19 cellular contexts compared by ENCODE assay signal in genomic region chr1:86388777-86389176, GRCh38. TPM values are rescaled to one million over a fixed set of nuclear protein-coding genes. Genes with fewer than 3 reads are reported as not detected.
DNase-seq lines count a peak whose midpoint lies in the region; ATAC-seq, FAIRE-seq and TF ChIP-seq lines count a peak whose summit lies in the region.
"Had no signal": no experiment of that assay in that cellular context is flagged by ENCODE, and none has a peak within 500 bp of the region (broad histone marks: within the 10 kb centered on the region; RNA-seq: fewer than 3 reads in every experiment).

No MANE protein-coding gene starts in this region.

- H3K9me3 ChIP-seq in Loucy (ENCODE audit: insufficient read depth, low read depth, low read length) = no peaks in the 10 kb centered on the region
- H3K9me3 ChIP-seq in effector memory CD4-positive, alpha-beta T cell (ENCODE audit: control insufficient read depth, low read length) = no peaks in the 10 kb centered on the region
- H3K9me3 ChIP-seq in small intestine (ENCODE audit: control insufficient read depth, low read depth) = no peaks in the 10 kb centered on the region
- H3K9me3 ChIP-seq: body of pancreas, uterus had no signal

- no peaks in the 10 kb centered on the region for H3K27me3 ChIP-seq in Loucy (ENCODE audit: insufficient read depth, low read length, poor library complexity, severe bottlenecking)
- H3K27me3 ChIP-seq in effector memory CD4-positive, alpha-beta T cell (replicated peaks; ENCODE audit: control insufficient read depth, insufficient read depth, low read length, poor library complexity, severe bottlenecking) = no peaks in the 10 kb centered on the region
- H3K27me3 ChIP-seq in small intestine (ENCODE audit: control insufficient read depth in 2 of 2, insufficient read depth in 2 of 2, low read length in 2 of 2) = no peaks in the 10 kb centered on the region
- H3K27me3 ChIP-seq: body of pancreas, dorsolateral prefrontal cortex, uterus had no signal

- H3K27me3 Mint-ChIP-seq in activated T-cell treated with anti-CD3 and anti-CD28 coated beads, Interleukin-2, amount 50 U/mL, for 24 hours = no peaks in the 10 kb centered on the region

- no peaks in the 10 kb centered on the region for H4K20me1 ChIP-seq in Loucy (ENCODE audit: insufficient read depth, low read length, poor library complexity, severe bottlenecking)

- no peaks in the 10 kb centered on the region for H3K9me2 ChIP-seq in Loucy (replicated peaks; ENCODE audit: low read depth, low read length)

- no peak for DNase-seq in activated T-cell treated with anti-CD3 and anti-CD28 coated beads, Interleukin-2, amount 50 U/mL, for 24 hours
- DNase-seq in activated T-cell treated with anti-CD3 and anti-CD28 coated beads for 4 hours (no peak), small intestine (no peak), COLO829 (ENCODE audit: low spot score) (no peak), AML-193 (lab: John Stamatoyannopoulos, UW) (no peak)
- DNase-seq in effector memory CD4-positive, alpha-beta T cell = no peak
- DNase-seq: activated CD4-positive, alpha-beta T cell treated with anti-CD3 and anti-CD28 coated beads for 1 hour; activated effector memory CD4-positive, alpha-beta T cell treated with anti-CD3 and anti-CD28 coated beads, Interleukin-2, amount 50 U/mL, for 16 hours; body of pancreas; DMS 273 treated with DMSO at 0.1 percent for 48 hours; dorsolateral prefrontal cortex; KBM-7; uterus had no signal

- H3K4me3 ChIP-seq in Loucy (ENCODE audit: low read length, poor library complexity, severe bottlenecking) (no peak overlapping the region), small intestine (ENCODE audit: low read depth in 1 of 2, low read length in 2 of 2) (no peak overlapping the region)
- no peak overlapping the region for H3K4me3 ChIP-seq in effector memory CD4-positive, alpha-beta T cell (ENCODE audit: insufficient read depth, low read depth, low read length, poor library complexity, severe bottlenecking)
- H3K4me3 ChIP-seq: body of pancreas, dorsolateral prefrontal cortex, smooth muscle cell, uterus had no signal

- ATAC-seq in HG02610 (IDR thresholded peaks at IDR 0.05; ENCODE audit: unreplicated experiment) = no peak
- ATAC-seq: body of pancreas had no signal

- H3K9me3 Mint-ChIP-seq in activated T-cell treated with anti-CD3 and anti-CD28 coated beads, Interleukin-2, amount 50 U/mL, for 24 hours = peaks cover 4% of the 10 kb centered on the region

- peak; percentile 67 for FAIRE-seq in small intestine (lab: Jason Lieb, UNC)

- H3K79me2 ChIP-seq in Loucy (ENCODE audit: insufficient read depth, low read length) = peaks cover 22% of the 10 kb centered on the region
- H3K79me2 ChIP-seq: parathyroid adenoma had no signal

- H3K27ac Mint-ChIP-seq in activated T-cell treated with anti-CD3 and anti-CD28 coated beads, Interleukin-2, amount 50 U/mL, for 24 hours = peak overlapping the region; percentile 80

- no peaks in the 10 kb centered on the region for H3K36me3 ChIP-seq in Loucy (ENCODE audit: insufficient read depth, low read length)
- no peaks in the 10 kb centered on the region for H3K36me3 ChIP-seq in effector memory CD4-positive, alpha-beta T cell (ENCODE audit: control insufficient read depth, insufficient read depth, low read length)
- no peaks in the 10 kb centered on the region for H3K36me3 ChIP-seq in small intestine (ENCODE audit: control insufficient read depth in 2 of 2, insufficient read depth in 2 of 2, low read length in 2 of 2)
- H3K36me3 ChIP-seq: uterus had no signal

- no peaks in the 10 kb centered on the region for H3F3A ChIP-seq in Loucy (ENCODE audit: low read depth)

- H3K4me2 ChIP-seq in Loucy (ENCODE audit: low read depth, low read length, poor library complexity, severe bottlenecking) = peak overlapping the region; percentile 49
- H3K4me2 ChIP-seq: smooth muscle cell had no signal

- H2AFZ ChIP-seq in Loucy (ENCODE audit: low read length) = no peak overlapping the region
- H2AFZ ChIP-seq: parathyroid adenoma had no signal

- H3K27ac ChIP-seq in effector memory CD4-positive, alpha-beta T cell (ENCODE audit: insufficient read depth, low read length, poor library complexity, severe bottlenecking) = peak overlapping the region; percentile 68
- H3K27ac ChIP-seq in small intestine (ENCODE audit: low read depth in 1 of 2, low read length in 1 of 2) = no peak overlapping the region
- H3K27ac ChIP-seq: body of pancreas, HL-60, parathyroid adenoma, RWPE1 had no signal

- H3K4me1 ChIP-seq in Loucy (ENCODE audit: insufficient read depth, low read length, poor library complexity, severe bottlenecking) (peaks cover 24% of the 10 kb centered on the region), small intestine (ENCODE audit: control insufficient read depth in 2 of 2, insufficient read depth in 1 of 2, low read depth in 1 of 2, low read length in 1 of 2) (no peaks in the 10 kb centered on the region)
- H3K4me1 ChIP-seq in effector memory CD4-positive, alpha-beta T cell (ENCODE audit: control insufficient read depth, insufficient read depth, low read length, poor library complexity, severe bottlenecking) = peaks cover 12% of the 10 kb centered on the region
- H3K4me1 ChIP-seq: body of pancreas, parathyroid adenoma, uterus had no signal

- peaks cover 15% of the 10 kb centered on the region for H3K36me3 Mint-ChIP-seq in activated T-cell treated with anti-CD3 and anti-CD28 coated beads, Interleukin-2, amount 50 U/mL, for 24 hours (ENCODE audit: low read depth)

- peak overlapping the region; percentile 36 for H3K9ac ChIP-seq in Loucy (ENCODE audit: low read depth, low read length, poor library complexity, severe bottlenecking)
- H3K9ac ChIP-seq: parathyroid adenoma had no signal

- no peak for TF ChIP-seq CTCF in Loucy (conservative IDR thresholded peaks at IDR 0.05; ENCODE audit: low read length)

- H3K4me1 Mint-ChIP-seq in activated T-cell treated with anti-CD3 and anti-CD28 coated beads, Interleukin-2, amount 50 U/mL, for 24 hours (ENCODE audit: low read depth) = peaks cover 50% of the 10 kb centered on the region

- H3K4me3 Mint-ChIP-seq in activated T-cell treated with anti-CD3 and anti-CD28 coated beads, Interleukin-2, amount 50 U/mL, for 24 hours = no peak overlapping the region

RNA-seq across cellular contexts. Expression of gene ODF2L, which starts 7.3 kb away (rescaled TPM):
- polyA plus RNA-seq in small intestine = 10 to 100 TPM in 1 of 3 donors, 1 to 10 TPM in 2; 4.1 to 17.6 (median 6.9) TPM

RNA-seq across cellular contexts. Expression of gene CLCA2, which starts 35.2 kb away (rescaled TPM):
- polyA plus RNA-seq in small intestine = 1 to 10 TPM in 1 of 3 donors, under 1 TPM in 2; 0.37 to 4.7 (median 0.81) TPM
